1 cellular context compared by ENCODE assay signal in the genomic region with DNA sequence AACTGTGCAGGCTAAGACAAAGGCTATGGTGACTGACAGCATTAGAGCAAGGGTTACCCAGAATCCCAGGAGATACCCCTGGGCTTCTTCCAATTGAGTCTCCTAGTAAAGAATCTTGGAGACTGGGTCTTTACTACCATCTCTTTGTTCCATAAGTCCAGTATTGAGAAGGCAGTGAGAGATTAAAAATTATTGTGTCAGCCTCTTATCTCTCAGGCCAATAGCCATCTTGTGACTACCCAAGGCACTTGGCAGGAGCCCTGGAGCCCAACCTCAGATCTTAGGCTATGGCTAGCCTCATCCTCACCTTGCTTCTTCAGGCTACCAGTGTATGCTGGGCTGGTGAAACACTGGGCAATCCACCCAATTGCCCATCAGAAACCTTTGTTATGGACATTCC.
TF ChIP-seq lines count a peak whose summit lies in the region.

No MANE protein-coding gene starts in this region.

TF ChIP-seq in K562, 482 proteins besides CTCF, POLR2A, EP300 and RAD21 (continued from another document and continues in another):
- TF ChIP-seq, protein P1, sequence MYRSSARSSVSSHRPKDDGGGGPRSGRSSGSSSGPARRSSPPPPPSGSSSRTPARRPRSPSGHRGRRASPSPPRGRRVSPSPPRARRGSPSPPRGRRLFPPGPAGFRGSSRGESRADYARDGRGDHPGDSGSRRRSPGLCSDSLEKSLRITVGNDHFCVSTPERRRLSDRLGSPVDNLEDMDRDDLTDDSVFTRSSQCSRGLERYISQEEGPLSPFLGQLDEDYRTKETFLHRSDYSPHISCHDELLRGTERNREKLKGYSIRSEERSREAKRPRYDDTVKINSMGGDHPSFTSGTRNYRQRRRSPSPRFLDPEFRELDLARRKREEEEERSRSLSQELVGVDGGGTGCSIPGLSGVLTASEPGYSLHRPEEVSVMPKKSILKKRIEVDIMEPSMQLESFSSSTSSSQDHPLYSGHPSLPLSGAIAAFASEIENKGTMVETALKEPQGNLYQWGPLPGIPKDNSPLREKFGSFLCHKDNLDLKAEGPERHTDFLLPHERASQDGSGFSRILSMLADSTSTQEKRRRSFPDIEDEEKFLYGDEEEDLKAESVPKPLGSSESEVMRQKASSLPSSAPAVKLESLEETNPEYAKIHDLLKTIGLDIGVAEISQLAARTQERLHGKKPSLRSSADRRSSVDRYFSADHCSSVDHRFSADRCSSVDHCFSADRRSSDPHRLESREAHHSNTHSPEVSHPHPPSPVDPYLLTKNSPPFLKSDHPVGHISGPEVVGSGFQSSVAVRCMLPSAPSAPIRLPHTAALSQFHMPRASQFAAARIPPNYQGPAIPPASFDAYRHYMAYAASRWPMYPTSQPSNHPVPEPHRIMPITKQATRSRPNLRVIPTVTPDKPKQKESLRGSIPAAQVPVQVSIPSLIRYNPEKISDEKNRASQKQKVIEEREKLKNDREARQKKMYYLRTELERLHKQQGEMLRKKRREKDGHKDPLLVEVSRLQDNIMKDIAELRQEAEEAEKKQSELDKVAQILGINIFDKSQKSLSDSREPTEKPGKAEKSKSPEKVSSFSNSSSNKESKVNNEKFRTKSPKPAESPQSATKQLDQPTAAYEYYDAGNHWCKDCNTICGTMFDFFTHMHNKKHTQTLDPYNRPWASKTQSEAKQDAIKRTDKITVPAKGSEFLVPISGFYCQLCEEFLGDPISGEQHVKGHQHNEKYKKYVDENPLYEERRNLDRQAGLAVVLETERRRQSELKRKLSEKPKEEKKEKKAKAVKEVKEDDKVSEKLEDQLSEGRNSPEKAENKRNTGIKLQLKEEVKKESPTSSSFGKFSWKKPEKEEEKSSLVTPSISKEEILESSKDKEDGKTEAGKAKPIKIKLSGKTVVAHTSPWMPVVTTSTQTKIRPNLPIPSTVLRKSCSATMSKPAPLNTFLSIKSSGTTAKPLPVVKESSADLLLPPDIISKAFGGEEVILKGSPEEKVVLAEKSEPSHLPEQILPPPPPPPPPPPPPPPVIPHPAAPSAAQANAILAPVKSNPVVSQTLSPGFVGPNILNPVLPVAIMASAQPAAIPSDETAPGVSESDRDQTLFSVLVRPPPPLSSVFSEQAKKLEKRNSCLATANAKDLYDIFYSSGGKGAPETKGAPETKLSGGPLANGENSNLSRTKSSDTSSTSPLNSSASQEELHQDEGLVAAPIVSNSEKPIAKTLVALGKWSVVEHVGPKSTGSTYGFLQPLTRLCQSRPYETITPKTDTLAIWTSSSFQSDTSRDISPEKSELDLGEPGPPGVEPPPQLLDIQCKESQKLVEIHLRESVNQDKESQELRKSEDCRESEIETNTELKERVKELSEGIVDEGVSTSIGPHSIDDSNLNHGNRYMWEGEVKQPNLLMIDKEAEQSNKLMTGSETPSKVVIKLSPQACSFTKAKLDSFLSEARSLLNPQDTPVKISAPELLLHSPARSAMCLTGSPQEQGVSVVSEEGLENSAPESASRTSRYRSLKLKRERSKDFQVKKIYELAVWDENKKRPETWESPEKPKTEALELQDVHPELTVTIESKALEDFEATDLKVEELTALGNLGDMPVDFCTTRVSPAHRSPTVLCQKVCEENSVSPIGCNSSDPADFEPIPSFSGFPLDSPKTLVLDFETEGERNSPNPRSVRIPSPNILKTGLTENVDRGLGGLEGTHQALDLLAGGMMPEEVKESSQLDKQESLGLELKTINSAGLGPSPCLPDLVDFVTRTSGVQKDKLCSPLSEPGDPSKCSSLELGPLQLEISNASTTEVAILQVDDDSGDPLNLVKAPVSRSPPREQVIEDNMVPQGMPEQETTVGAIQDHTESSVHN (IDR thresholded peaks at IDR 0.05; ENCODE audit: borderline replicate concordance in 1 of 2, low read depth in 1 of 2) = no peak
- TF ChIP-seq ZNF584 (CRISPR knock-in tag; IDR thresholded peaks at IDR 0.05; ENCODE audit: low read depth) (0 out of 2 replicates have a peak, but pooled peaks have one; percentile 19), ETS2 (tag; IDR thresholded peaks at IDR 0.05; ENCODE audit: borderline replicate concordance, poor library complexity, severe bottlenecking) (no peak), NCOA6 (IDR thresholded peaks at IDR 0.05) (no peak), TRIM28 (IDR thresholded peaks at IDR 0.05) (no peak), DPF2 (IDR thresholded peaks at IDR 0.05) (peak; percentile 24; the same call in 1 of the 2 replicates), SFPQ (IDR thresholded peaks at IDR 0.05; ENCODE audit: low read depth, low read length) (no peak), ZNF444 (CRISPR knock-in tag; IDR thresholded peaks at IDR 0.05) (no peak), HSF4 (CRISPR knock-in tag; IDR thresholded peaks at IDR 0.05; ENCODE audit: borderline replicate concordance) (peak; percentile 63; the same call in 1 of the 2 replicates), VEZF1 (CRISPR knock-in tag; IDR thresholded peaks at IDR 0.05) (peak; percentile 29; the same call in 1 of the 2 replicates), ZNF592 (IDR thresholded peaks at IDR 0.05) (0 out of 2 replicates have a peak, but pooled peaks have one; percentile 38), ARID1B (IDR thresholded peaks at IDR 0.05) (peak; percentile 48; the same call in 1 of the 2 replicates), STAT5B (CRISPR knock-in tag; IDR thresholded peaks at IDR 0.05) (no peak), HCFC1 (IDR thresholded peaks at IDR 0.05; ENCODE audit: low read depth, low read length) (no peak), ZNF766 (CRISPR knock-in tag; conservative IDR thresholded peaks at IDR 0.05) (peak; percentile 68; the same call in 1 of the 2 replicates)
- TF ChIP-seq, protein P2, sequence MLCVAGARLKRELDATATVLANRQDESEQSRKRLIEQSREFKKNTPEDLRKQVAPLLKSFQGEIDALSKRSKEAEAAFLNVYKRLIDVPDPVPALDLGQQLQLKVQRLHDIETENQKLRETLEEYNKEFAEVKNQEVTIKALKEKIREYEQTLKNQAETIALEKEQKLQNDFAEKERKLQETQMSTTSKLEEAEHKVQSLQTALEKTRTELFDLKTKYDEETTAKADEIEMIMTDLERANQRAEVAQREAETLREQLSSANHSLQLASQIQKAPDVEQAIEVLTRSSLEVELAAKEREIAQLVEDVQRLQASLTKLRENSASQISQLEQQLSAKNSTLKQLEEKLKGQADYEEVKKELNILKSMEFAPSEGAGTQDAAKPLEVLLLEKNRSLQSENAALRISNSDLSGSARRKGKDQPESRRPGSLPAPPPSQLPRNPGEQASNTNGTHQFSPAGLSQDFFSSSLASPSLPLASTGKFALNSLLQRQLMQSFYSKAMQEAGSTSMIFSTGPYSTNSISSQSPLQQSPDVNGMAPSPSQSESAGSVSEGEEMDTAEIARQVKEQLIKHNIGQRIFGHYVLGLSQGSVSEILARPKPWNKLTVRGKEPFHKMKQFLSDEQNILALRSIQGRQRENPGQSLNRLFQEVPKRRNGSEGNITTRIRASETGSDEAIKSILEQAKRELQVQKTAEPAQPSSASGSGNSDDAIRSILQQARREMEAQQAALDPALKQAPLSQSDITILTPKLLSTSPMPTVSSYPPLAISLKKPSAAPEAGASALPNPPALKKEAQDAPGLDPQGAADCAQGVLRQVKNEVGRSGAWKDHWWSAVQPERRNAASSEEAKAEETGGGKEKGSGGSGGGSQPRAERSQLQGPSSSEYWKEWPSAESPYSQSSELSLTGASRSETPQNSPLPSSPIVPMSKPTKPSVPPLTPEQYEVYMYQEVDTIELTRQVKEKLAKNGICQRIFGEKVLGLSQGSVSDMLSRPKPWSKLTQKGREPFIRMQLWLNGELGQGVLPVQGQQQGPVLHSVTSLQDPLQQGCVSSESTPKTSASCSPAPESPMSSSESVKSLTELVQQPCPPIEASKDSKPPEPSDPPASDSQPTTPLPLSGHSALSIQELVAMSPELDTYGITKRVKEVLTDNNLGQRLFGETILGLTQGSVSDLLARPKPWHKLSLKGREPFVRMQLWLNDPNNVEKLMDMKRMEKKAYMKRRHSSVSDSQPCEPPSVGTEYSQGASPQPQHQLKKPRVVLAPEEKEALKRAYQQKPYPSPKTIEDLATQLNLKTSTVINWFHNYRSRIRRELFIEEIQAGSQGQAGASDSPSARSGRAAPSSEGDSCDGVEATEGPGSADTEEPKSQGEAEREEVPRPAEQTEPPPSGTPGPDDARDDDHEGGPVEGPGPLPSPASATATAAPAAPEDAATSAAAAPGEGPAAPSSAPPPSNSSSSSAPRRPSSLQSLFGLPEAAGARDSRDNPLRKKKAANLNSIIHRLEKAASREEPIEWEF (CRISPR knock-in tag; IDR thresholded peaks at IDR 0.05) = no peak
